ENCODE assay signal across 1 cellular context in the genomic region with DNA sequence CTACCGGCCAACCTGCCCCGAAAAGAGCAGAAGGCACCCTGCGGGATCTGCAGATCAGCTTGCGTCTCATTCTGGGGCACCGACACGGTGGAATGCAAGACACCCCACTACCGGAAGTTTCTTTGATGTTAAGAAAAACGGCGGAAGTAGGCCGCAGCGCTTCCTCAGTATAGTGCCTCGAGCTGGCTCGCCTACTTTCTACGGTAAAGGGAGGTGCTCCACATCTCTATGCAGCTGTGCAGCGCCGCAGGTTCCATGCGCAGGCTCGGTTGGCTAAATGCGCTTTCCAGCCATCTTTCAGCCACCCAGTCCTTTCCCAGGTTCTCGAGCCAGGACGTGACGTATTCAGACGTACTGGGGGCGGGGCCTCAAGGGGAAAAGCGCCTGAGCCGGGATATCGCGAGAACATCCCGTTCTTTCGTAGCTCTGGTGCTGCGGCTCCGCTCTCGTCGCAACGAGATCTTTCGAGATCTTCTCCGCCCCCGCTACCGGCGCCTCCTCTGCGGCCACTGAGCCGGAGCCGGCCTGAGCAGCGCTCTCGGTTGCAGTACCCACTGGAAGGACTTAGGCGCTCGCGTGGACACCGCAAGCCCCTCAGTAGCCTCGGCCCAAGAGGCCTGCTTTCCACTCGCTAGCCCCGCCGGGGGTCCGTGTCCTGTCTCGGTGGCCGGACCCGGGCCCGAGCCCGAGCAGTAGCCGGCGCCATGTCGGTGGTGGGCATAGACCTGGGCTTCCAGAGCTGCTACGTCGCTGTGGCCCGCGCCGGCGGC.
TF ChIP-seq lines count a peak whose summit lies in the region.

A gene (plus strand): TSS at position 467 of the 770 bp plus-strand sequence. CDS start 238 bp downstream, at position 705.

TF ChIP-seq in HepG2, 621 proteins besides CTCF, POLR2A, EP300 and RAD21 (continued from another document and continues in another):
- TF ChIP-seq MED1 (CRISPR knock-in tag; IDR thresholded peaks at IDR 0.05) = peak; percentile 69
- TF ChIP-seq FOXO1 (CRISPR knock-in tag; IDR thresholded peaks at IDR 0.05) = peak; percentile 55; the same call in 1 of the 2 replicates
- peak; percentile 43; the same call in 1 of the 2 replicates for TF ChIP-seq ZNF709 (CRISPR knock-in tag; IDR thresholded peaks at IDR 0.05)
- TF ChIP-seq, protein P1, sequence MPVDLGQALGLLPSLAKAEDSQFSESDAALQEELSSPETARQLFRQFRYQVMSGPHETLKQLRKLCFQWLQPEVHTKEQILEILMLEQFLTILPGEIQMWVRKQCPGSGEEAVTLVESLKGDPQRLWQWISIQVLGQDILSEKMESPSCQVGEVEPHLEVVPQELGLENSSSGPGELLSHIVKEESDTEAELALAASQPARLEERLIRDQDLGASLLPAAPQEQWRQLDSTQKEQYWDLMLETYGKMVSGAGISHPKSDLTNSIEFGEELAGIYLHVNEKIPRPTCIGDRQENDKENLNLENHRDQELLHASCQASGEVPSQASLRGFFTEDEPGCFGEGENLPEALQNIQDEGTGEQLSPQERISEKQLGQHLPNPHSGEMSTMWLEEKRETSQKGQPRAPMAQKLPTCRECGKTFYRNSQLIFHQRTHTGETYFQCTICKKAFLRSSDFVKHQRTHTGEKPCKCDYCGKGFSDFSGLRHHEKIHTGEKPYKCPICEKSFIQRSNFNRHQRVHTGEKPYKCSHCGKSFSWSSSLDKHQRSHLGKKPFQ (CRISPR knock-in tag; IDR thresholded peaks at IDR 0.05; ENCODE audit: insufficient replicate concordance) = peak; percentile 71
- peak; percentile 8; the same call in 1 of the 2 replicates for TF ChIP-seq ZNF33B (CRISPR knock-in tag; IDR thresholded peaks at IDR 0.05)
- TF ChIP-seq SAP130 (CRISPR knock-in tag; IDR thresholded peaks at IDR 0.05; ENCODE audit: low read depth) = peak; percentile 80; the same call in 1 of the 2 replicates
- TF ChIP-seq FOXA3 (CRISPR knock-in tag; IDR thresholded peaks at IDR 0.05) = peak; percentile 65; the same call in 1 of the 2 replicates
- 0 out of 2 replicates have a peak, but pooled peaks have one; percentile 52 for TF ChIP-seq FOXK1 (CRISPR knock-in tag; IDR thresholded peaks at IDR 0.05; ENCODE audit: borderline replicate concordance, low read depth)
- TF ChIP-seq BRCA1 (CRISPR knock-in tag; IDR thresholded peaks at IDR 0.05) = no peak
- TF ChIP-seq ZNF577 (CRISPR knock-in tag; IDR thresholded peaks at IDR 0.05; ENCODE audit: borderline replicate concordance, low read depth) = no peak
- TF ChIP-seq ZNF44 (CRISPR knock-in tag; IDR thresholded peaks at IDR 0.05) = 0 out of 2 replicates have a peak, but pooled peaks have one; percentile 15
- TF ChIP-seq, protein P2, sequence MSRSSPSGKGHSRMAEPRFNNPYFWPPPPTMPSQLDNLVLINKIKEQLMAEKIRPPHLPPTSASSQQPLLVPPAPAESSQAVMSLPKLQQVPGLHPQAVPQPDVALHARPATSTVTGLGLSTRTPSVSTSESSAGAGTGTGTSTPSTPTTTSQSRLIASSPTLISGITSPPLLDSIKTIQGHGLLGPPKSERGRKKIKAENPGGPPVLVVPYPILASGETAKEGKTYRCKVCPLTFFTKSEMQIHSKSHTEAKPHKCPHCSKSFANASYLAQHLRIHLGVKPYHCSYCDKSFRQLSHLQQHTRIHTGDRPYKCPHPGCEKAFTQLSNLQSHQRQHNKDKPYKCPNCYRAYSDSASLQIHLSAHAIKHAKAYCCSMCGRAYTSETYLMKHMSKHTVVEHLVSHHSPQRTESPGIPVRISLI (CRISPR knock-in tag; IDR thresholded peaks at IDR 0.05; ENCODE audit: borderline replicate concordance) = 0 out of 2 replicates have a peak, but pooled peaks have one; percentile 28
- peak; percentile 94 for TF ChIP-seq CREB1 (IDR thresholded peaks at IDR 0.05)
- TF ChIP-seq CREB1 (CRISPR knock-in tag; IDR thresholded peaks at IDR 0.05) = peak; percentile 96
- peak; percentile 27; the same call in 1 of the 2 replicates for TF ChIP-seq ZNF768 (CRISPR knock-in tag; IDR thresholded peaks at IDR 0.05)
- TF ChIP-seq TSC22D2 (CRISPR knock-in tag; IDR thresholded peaks at IDR 0.05; ENCODE audit: borderline replicate concordance) = peak; percentile 44; the same call in 1 of the 2 replicates
- peak; percentile 73 for TF ChIP-seq SALL2 (CRISPR knock-in tag; IDR thresholded peaks at IDR 0.05)
- peak; percentile 81 for TF ChIP-seq RBM39 (IDR thresholded peaks at IDR 0.05; ENCODE audit: low read depth, low read length, poor library complexity, severe bottlenecking)
- no peak for TF ChIP-seq GTF2F1 (IDR thresholded peaks at IDR 0.05; ENCODE audit: low read length)
- 0 out of 2 replicates have a peak, but pooled peaks have one; percentile 9 for TF ChIP-seq ZNF780A (CRISPR knock-in tag; IDR thresholded peaks at IDR 0.05)
- TF ChIP-seq, protein P3, sequence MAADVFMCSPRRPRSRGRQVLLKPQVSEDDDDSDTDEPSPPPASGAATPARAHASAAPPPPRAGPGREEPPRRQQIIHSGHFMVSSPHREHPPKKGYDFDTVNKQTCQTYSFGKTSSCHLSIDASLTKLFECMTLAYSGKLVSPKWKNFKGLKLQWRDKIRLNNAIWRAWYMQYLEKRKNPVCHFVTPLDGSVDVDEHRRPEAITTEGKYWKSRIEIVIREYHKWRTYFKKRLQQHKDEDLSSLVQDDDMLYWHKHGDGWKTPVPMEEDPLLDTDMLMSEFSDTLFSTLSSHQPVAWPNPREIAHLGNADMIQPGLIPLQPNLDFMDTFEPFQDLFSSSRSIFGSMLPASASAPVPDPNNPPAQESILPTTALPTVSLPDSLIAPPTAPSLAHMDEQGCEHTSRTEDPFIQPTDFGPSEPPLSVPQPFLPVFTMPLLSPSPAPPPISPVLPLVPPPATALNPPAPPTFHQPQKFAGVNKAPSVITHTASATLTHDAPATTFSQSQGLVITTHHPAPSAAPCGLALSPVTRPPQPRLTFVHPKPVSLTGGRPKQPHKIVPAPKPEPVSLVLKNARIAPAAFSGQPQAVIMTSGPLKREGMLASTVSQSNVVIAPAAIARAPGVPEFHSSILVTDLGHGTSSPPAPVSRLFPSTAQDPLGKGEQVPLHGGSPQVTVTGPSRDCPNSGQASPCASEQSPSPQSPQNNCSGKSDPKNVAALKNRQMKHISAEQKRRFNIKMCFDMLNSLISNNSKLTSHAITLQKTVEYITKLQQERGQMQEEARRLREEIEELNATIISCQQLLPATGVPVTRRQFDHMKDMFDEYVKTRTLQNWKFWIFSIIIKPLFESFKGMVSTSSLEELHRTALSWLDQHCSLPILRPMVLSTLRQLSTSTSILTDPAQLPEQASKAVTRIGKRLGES (CRISPR knock-in tag; IDR thresholded peaks at IDR 0.05; ENCODE audit: borderline replicate concordance) = 0 out of 2 replicates have a peak, but pooled peaks have one; percentile 13
- TF ChIP-seq TOE1 (CRISPR knock-in tag; IDR thresholded peaks at IDR 0.05) = no peak
- peak; percentile 16; the same call in 1 of the 2 replicates for TF ChIP-seq ZNF337 (CRISPR knock-in tag; IDR thresholded peaks at IDR 0.05; ENCODE audit: borderline replicate concordance, low read depth)
- TF ChIP-seq, protein P4, sequence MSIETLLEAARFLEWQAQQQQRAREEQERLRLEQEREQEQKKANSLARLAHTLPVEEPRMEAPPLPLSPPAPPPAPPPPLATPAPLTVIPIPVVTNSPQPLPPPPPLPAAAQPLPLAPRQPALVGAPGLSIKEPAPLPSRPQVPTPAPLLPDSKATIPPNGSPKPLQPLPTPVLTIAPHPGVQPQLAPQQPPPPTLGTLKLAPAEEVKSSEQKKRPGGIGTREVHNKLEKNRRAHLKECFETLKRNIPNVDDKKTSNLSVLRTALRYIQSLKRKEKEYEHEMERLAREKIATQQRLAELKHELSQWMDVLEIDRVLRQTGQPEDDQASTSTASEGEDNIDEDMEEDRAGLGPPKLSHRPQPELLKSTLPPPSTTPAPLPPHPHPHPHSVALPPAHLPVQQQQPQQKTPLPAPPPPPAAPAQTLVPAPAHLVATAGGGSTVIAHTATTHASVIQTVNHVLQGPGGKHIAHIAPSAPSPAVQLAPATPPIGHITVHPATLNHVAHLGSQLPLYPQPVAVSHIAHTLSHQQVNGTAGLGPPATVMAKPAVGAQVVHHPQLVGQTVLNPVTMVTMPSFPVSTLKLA (IDR thresholded peaks at IDR 0.05) = no peak
- TF ChIP-seq CC2D1A (CRISPR knock-in tag; IDR thresholded peaks at IDR 0.05) = no peak
- TF ChIP-seq, protein P5, sequence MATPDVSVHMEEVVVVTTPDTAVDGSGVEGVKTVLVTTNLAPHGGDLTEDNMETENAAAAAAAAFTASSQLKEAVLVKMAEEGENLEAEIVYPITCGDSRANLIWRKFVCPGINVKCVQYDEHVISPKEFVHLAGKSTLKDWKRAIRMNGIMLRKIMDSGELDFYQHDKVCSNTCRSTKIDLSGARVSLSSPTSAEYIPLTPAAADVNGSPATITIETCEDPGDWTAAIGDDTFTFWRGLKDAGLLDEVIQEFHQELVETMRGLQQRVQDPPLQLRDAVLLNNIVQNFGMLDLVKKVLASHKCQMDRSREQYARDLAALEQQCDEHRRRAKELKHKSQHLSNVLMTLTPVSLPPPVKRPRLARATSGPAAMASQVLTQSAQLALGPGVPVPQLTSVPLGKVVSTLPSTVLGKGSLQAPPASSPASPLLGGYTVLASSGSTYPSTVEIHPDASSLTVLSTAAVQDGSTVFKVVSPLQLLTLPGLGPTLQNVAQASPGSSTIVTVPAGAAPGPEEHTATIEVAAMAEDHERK (CRISPR knock-in tag; IDR thresholded peaks at IDR 0.05; ENCODE audit: low read depth) = no peak
- no peak; the same call in 1 of the 2 replicates for TF ChIP-seq MYC (CRISPR knock-in tag; IDR thresholded peaks at IDR 0.05; ENCODE audit: borderline replicate concordance)
- no peak for TF ChIP-seq RBM22 (optimal IDR thresholded peaks at IDR 0.05; ENCODE audit: low read length)
- TF ChIP-seq SP2 (CRISPR knock-in tag; IDR thresholded peaks at IDR 0.05) = peak; percentile 58
- TF ChIP-seq, protein P6, sequence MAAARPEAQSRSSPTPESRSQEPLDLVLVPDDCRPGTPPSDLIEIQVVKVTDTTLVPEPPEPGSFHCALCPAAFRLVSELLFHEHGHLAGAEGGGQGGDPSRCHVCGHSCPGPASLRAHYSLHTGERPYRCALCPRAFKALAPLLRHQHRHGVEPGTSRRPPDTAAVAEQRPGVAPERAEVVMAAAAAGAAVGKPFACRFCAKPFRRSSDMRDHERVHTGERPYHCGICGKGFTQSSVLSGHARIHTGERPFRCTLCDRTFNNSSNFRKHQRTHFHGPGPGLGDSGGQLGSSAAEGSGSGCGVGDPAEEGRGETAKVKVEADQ (CRISPR knock-in tag; IDR thresholded peaks at IDR 0.05; ENCODE audit: borderline replicate concordance) = 0 out of 2 replicates have a peak, but pooled peaks have one; percentile 45
- peak; percentile 72; the same call in 1 of the 2 replicates for TF ChIP-seq TARDBP (CRISPR knock-in tag; IDR thresholded peaks at IDR 0.05)
- peak; percentile 28; the same call in 1 of the 2 replicates for TF ChIP-seq CENPT (CRISPR knock-in tag; IDR thresholded peaks at IDR 0.05; ENCODE audit: low read depth)
- peak; percentile 61 for TF ChIP-seq ZNF235 (CRISPR knock-in tag; IDR thresholded peaks at IDR 0.05; ENCODE audit: borderline replicate concordance)
- TF ChIP-seq, protein P7, sequence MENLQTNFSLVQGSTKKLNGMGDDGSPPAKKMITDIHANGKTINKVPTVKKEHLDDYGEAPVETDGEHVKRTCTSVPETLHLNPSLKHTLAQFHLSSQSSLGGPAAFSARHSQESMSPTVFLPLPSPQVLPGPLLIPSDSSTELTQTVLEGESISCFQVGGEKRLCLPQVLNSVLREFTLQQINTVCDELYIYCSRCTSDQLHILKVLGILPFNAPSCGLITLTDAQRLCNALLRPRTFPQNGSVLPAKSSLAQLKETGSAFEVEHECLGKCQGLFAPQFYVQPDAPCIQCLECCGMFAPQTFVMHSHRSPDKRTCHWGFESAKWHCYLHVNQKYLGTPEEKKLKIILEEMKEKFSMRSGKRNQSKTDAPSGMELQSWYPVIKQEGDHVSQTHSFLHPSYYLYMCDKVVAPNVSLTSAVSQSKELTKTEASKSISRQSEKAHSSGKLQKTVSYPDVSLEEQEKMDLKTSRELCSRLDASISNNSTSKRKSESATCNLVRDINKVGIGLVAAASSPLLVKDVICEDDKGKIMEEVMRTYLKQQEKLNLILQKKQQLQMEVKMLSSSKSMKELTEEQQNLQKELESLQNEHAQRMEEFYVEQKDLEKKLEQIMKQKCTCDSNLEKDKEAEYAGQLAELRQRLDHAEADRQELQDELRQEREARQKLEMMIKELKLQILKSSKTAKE (CRISPR knock-in tag; IDR thresholded peaks at IDR 0.05; ENCODE audit: borderline replicate concordance) = no peak
- TF ChIP-seq, protein P8, sequence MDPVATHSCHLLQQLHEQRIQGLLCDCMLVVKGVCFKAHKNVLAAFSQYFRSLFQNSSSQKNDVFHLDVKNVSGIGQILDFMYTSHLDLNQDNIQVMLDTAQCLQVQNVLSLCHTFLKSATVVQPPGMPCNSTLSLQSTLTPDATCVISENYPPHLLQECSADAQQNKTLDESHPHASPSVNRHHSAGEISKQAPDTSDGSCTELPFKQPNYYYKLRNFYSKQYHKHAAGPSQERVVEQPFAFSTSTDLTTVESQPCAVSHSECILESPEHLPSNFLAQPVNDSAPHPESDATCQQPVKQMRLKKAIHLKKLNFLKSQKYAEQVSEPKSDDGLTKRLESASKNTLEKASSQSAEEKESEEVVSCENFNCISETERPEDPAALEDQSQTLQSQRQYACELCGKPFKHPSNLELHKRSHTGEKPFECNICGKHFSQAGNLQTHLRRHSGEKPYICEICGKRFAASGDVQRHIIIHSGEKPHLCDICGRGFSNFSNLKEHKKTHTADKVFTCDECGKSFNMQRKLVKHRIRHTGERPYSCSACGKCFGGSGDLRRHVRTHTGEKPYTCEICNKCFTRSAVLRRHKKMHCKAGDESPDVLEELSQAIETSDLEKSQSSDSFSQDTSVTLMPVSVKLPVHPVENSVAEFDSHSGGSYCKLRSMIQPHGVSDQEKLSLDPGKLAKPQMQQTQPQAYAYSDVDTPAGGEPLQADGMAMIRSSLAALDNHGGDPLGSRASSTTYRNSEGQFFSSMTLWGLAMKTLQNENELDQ (CRISPR knock-in tag; IDR thresholded peaks at IDR 0.05; ENCODE audit: borderline replicate concordance) = no peak
- TF ChIP-seq, protein P9, sequence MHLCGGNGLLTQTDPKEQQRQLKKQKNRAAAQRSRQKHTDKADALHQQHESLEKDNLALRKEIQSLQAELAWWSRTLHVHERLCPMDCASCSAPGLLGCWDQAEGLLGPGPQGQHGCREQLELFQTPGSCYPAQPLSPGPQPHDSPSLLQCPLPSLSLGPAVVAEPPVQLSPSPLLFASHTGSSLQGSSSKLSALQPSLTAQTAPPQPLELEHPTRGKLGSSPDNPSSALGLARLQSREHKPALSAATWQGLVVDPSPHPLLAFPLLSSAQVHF (CRISPR knock-in tag; IDR thresholded peaks at IDR 0.05) = no peak
- TF ChIP-seq, protein P10, sequence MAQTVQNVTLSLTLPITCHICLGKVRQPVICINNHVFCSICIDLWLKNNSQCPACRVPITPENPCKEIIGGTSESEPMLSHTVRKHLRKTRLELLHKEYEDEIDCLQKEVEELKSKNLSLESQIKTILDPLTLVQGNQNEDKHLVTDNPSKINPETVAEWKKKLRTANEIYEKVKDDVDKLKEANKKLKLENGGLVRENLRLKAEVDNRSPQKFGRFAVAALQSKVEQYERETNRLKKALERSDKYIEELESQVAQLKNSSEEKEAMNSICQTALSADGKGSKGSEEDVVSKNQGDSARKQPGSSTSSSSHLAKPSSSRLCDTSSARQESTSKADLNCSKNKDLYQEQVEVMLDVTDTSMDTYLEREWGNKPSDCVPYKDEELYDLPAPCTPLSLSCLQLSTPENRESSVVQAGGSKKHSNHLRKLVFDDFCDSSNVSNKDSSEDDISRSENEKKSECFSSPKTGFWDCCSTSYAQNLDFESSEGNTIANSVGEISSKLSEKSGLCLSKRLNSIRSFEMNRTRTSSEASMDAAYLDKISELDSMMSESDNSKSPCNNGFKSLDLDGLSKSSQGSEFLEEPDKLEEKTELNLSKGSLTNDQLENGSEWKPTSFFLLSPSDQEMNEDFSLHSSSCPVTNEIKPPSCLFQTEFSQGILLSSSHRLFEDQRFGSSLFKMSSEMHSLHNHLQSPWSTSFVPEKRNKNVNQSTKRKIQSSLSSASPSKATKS (CRISPR knock-in tag; IDR thresholded peaks at IDR 0.05) = peak; percentile 83; the same call in 1 of the 2 replicates
- TF ChIP-seq GZF1 (CRISPR knock-in tag; IDR thresholded peaks at IDR 0.05) = no peak
- TF ChIP-seq ZNF773 (CRISPR knock-in tag; IDR thresholded peaks at IDR 0.05; ENCODE audit: borderline replicate concordance) = no peak
